Comparison of ENCODE assay signal across 9 cellular contexts in the genomic region with DNA sequence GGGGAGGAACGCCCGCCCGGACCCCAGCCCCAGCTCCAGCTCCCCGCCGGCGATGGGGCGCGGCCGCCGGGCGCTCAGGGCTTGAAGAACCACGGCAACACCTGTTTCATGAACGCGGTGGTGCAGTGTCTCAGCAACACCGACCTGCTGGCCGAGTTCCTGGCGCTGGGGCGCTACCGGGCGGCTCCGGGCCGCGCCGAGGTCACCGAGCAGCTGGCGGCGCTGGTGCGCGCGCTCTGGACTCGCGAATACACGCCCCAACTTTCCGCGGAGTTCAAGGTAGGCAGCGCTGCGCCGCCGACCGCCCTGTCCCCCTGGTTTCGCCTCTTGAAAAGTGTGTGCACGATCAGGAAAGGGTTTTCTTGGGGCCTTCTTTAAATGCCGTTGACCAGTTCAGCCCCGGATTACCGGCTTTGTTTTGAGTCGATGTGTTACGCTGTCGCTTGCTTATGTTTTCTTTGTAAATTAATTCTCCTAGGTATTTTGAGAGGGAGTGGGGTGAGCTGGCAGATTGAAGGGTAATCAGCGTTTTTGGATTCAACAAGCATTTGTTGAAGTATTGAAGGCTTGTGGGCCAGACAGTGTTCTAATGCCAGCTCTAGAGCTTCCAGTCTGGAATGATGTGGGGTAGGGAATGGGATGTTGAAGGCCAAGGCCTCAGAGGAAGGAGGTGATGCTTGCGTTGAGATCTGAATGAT. TPM values are rescaled to one million over a fixed set of nuclear protein-coding genes. Genes with fewer than 3 reads are reported as not detected.
A peak's percentile ranks its signal among the peaks of the same experiment; 100 is the strongest.
DNase-seq lines count a peak whose midpoint lies in the region; ATAC-seq, FAIRE-seq and TF ChIP-seq lines count a peak whose summit lies in the region.
"Had no signal": no experiment of that assay in that cellular context is flagged by ENCODE, and none has a peak within 500 bp of the region (broad histone marks: within the 10 kb centered on the region; RNA-seq: fewer than 3 reads in every experiment).

No MANE protein-coding gene starts in this region.

- peak overlapping the region; percentile 75 for H3K4me2 ChIP-seq in keratinocyte (ENCODE audit: control insufficient read depth, extremely low read depth, insufficient read depth, low read depth, low read length)

- no peaks in the 10 kb centered on the region for H3K9me3 Mint-ChIP-seq in activated CD4-positive, alpha-beta T cell treated with anti-CD3 and anti-CD28 coated beads, Interleukin-2, amount 10 ng/mL, durations not matched to agents 24 days and 14 days

- H3K9ac ChIP-seq in keratinocyte (ENCODE audit: control insufficient read depth, extremely low read depth, insufficient read depth, low read length) = peak overlapping the region; percentile 84

- no peak overlapping the region for H3K27ac Mint-ChIP-seq in activated CD4-positive, alpha-beta T cell treated with anti-CD3 and anti-CD28 coated beads, Interleukin-2, amount 10 ng/mL, durations not matched to agents 24 days and 14 days

- dilution Hi-C loops in keratinocyte (cut with MboI; ENCODE audit: extremely low pct_ligation_motif_present, low sequenced_read_pairs) = no loop called here

- ATAC-seq in GM21717 (IDR thresholded peaks at IDR 0.05; ENCODE audit: unreplicated experiment) = no peak

- H3K27me3 ChIP-seq in keratinocyte (ENCODE audit: control insufficient read depth, extremely low read depth, insufficient read depth, low read length) = no peaks in the 10 kb centered on the region

- no peaks in the 10 kb centered on the region for H3K36me3 Mint-ChIP-seq in activated CD4-positive, alpha-beta T cell treated with anti-CD3 and anti-CD28 coated beads, Interleukin-2, amount 10 ng/mL, durations not matched to agents 24 days and 14 days (ENCODE audit: low read depth)

- peak; percentile 14 to 70 (median 36) for TF ChIP-seq CTCF in keratinocyte (optimal IDR thresholded peaks at IDR 0.05 in 1 of 3, IDR thresholded peaks at IDR 0.05 in 1 of 3, conservative IDR thresholded peaks at IDR 0.05 in 1 of 3; ENCODE audit: extremely low read depth in 1 of 3, insufficient read depth in 2 of 3, low read length in 3 of 3)

- DNase-seq in activated CD4-positive, alpha-beta T cell treated with anti-CD3 and anti-CD28 coated beads, Interleukin-2, amount 10 ng/mL, durations not matched to agents 24 days and 14 days = peak; percentile 69
- DNase-seq in activated CD4-positive, alpha-beta T cell treated with anti-CD3 and anti-CD28 coated beads for 4 hours = no peak
- peak; percentile 32 to 70 for DNase-seq in NCI-H526 (lab: John Stamatoyannopoulos, UW)
- peak; percentile 71 for DNase-seq in astrocyte of the hippocampus (ENCODE audit: low read depth, low spot score)
- no peak for DNase-seq in keratinocyte (ENCODE audit: low read depth, low spot score)
- peak; percentile 4 for DNase-seq in stimulated activated CD8-positive, alpha-beta memory T cell treated with anti-CD3 and anti-CD28 coated beads, Interleukin-4, amount 100 ng/mL, for 24 hours (ENCODE audit: low read depth)
- DNase-seq in NCI-H2227 (lab: John Stamatoyannopoulos, UW; ENCODE audit: unreplicated experiment) = no peak

- intact Hi-C loops in activated CD4-positive, alpha-beta T cell treated with anti-CD3 and anti-CD28 coated beads, Interleukin-2, amount 10 ng/mL, durations not matched to agents 24 days and 14 days (cut with micrococcal nuclease) = no loop called here

- no peaks in the 10 kb centered on the region for H4K20me1 ChIP-seq in keratinocyte (ENCODE audit: control insufficient read depth, extremely low read depth, insufficient read depth, low read length)

- FAIRE-seq in keratinocyte (lab: Jason Lieb, UNC) = no peak
- FAIRE-seq: colon had no signal

- H3K9me1 ChIP-seq in keratinocyte (ENCODE audit: control insufficient read depth, extremely low read depth, insufficient read depth, low read length) = no peaks in the 10 kb centered on the region

- peaks cover 49% of the 10 kb centered on the region for H3K27me3 Mint-ChIP-seq in activated CD4-positive, alpha-beta T cell treated with anti-CD3 and anti-CD28 coated beads, Interleukin-2, amount 10 ng/mL, durations not matched to agents 24 days and 14 days

- H3K4me3 Mint-ChIP-seq in activated CD4-positive, alpha-beta T cell treated with anti-CD3 and anti-CD28 coated beads, Interleukin-2, amount 10 ng/mL, durations not matched to agents 24 days and 14 days = peak overlapping the region; percentile 73

- H3K4me1 ChIP-seq in keratinocyte (ENCODE audit: control insufficient read depth, extremely low read depth, insufficient read depth, low read length) = peaks cover 22% of the 10 kb centered on the region

- peak overlapping the region; percentile 73 to 87 (median 86) for H3K4me3 ChIP-seq in keratinocyte (ENCODE audit: control insufficient read depth in 2 of 3, extremely low read depth in 1 of 3, insufficient read depth in 2 of 3, low read depth in 1 of 3, low read length in 3 of 3)

- H3K36me3 ChIP-seq in keratinocyte (ENCODE audit: control insufficient read depth in 2 of 2, extremely low read depth in 1 of 2, insufficient read depth in 2 of 2, low read length in 2 of 2) = no peaks in the 10 kb centered on the region

- peaks cover 29% of the 10 kb centered on the region for H3K79me2 ChIP-seq in keratinocyte (ENCODE audit: control insufficient read depth, insufficient read depth, low read length)

- peak overlapping the region; percentile 78 for H3K27ac ChIP-seq in keratinocyte (ENCODE audit: control insufficient read depth, insufficient read depth, low read length)

- H3K9me3 ChIP-seq in keratinocyte (ENCODE audit: control insufficient read depth, low read depth, low read length) = no peaks in the 10 kb centered on the region

- H3K4me1 Mint-ChIP-seq in activated CD4-positive, alpha-beta T cell treated with anti-CD3 and anti-CD28 coated beads, Interleukin-2, amount 10 ng/mL, durations not matched to agents 24 days and 14 days = peaks cover 14% of the 10 kb centered on the region

- H2AFZ ChIP-seq in keratinocyte (ENCODE audit: control insufficient read depth, low read length) = peak overlapping the region; percentile 45

RNA-seq across cellular contexts. Expression of gene USP43, which starts 0.7 kb away (rescaled TPM):
- total RNA-seq in activated CD4-positive, alpha-beta T cell treated with anti-CD3 and anti-CD28 coated beads, Interleukin-2, amount 10 ng/mL, durations not matched to agents 24 days and 14 days = 0.05 TPM in 1 of 2 replicates, not detected in the other
- polyA plus RNA-seq in keratinocyte = 2.2 to 4.9 TPM (median 2.5 TPM) in 3 replicates
- 2.0 TPM for polyA plus RNA-seq in keratinocyte (2011; ENCODE audit: low read depth)
- 1.9 and 2.6 TPM in 2 replicates for polyA plus RNA-seq in keratinocyte (2011; cell fraction: cytosol; rRNA removed)
- 6.2 and 7.5 TPM in 2 replicates for polyA plus RNA-seq in keratinocyte (2011; cell fraction: nucleus; rRNA removed)
- polyA plus RNA-seq in keratinocyte (2012; ENCODE audit: low replicate concordance) = 2.4 and 5.3 TPM in 2 replicates
- polyA minus RNA-seq in keratinocyte = 6.7 to 13.4 TPM (median 7.5 TPM) in 3 replicates
- 4.8 TPM for polyA minus RNA-seq in keratinocyte (2011; cell fraction: cytosol; rRNA and poly(A)+ RNA removed)
- polyA minus RNA-seq in keratinocyte (2011; cell fraction: nucleus; rRNA and poly(A)+ RNA removed) = 7.1 and 9.2 TPM in 2 replicates

Comparison
In these comparisons a context has a peak if more than half of its experiments do, and no peak if none do; other contexts are left out.
1. DNase-seq: peak in activated CD4-positive, alpha-beta T cell treated with anti-CD3 and anti-CD28 coated beads, Interleukin-2, amount 10 ng/mL, durations not matched to agents 24 days and 14 days (single experiment), NCI-H526 (2 of 2), astrocyte of the hippocampus (single experiment) and stimulated activated CD8-positive, alpha-beta memory T cell treated with anti-CD3 and anti-CD28 coated beads, Interleukin-4, amount 100 ng/mL, for 24 hours (single experiment); none in activated CD4-positive, alpha-beta T cell treated with anti-CD3 and anti-CD28 coated beads for 4 hours (0 of 2), keratinocyte (single experiment) and NCI-H2227 (single experiment).